In the genomic region with DNA sequence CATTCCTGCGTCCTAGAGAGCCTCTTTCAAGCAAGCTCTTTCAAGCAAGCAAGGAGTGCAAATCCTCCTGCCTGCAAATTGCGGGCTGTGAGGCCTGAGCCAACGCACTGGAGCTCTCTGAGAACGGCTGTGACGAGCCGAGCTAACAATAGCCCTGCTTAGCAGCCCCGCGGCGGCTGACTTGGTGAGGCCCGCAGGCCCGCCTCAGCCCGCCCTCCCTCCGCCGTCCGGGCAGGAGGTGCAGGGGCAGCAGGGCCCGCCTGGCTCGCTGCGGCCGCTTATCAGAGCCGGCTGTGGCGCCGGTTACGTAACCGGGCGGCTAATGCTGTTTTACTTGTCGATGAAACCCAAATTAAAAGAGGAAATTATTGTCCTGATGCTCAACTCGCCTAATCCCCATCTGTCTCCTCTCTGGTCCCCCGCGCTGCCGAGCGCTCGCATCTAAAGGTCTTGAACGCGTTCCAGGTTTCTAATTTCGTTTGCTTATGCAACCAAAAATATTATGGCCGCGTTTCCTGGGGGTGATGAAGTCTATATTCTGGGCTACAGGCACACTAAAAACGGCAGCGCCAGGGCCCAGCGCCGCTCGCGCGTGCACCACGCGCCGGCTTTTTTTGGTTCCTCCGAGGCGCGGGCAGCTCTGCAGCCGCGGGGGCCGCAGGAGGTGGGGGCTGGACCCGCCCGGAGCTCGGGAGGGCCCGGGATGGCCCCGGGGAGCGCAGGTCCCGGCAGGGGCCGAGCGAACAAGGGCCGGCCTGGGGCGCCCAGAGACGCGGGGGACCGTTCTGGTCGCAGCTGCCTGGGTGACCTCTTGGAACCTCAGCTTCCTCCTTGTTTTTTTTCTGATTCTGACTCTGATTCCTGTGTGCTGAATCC, we compare ENCODE assay signal across 8 cellular contexts.
A peak's percentile ranks its signal among the peaks of the same experiment; 100 is the strongest.
DNase-seq lines count a peak whose midpoint lies in the region; ATAC-seq, FAIRE-seq and TF ChIP-seq lines count a peak whose summit lies in the region.

No MANE protein-coding gene starts in this region.

- POLR2A ChIA-PET in HEK293 (lab: Yijun Ruan, JAX), result interaction anchor here (0.6 to 3.0 kb wide), 8 partner anchors 9 to 1933 kb away, joined by 3 to 54 read pairs (median 3); partner anchors contain the start of gene TOB1

- H3K4me1 ChIP-seq in HEK293 (ENCODE audit: control insufficient read depth, insufficient read depth, low read length) (peaks cover 6% of the 10 kb centered on the region; the same call in 1 of the 2 replicates), skeletal muscle satellite cell (ENCODE audit: control insufficient read depth, insufficient read depth, low read length) (peaks cover 42% of the 10 kb centered on the region)

- H3K27me3 ChIP-seq in WERI-Rb-1 (ENCODE audit: insufficient read depth, low read depth, severe bottlenecking) (no peaks in the 10 kb centered on the region), skeletal muscle satellite cell (ENCODE audit: control insufficient read depth, insufficient read depth, low read length) (no peaks in the 10 kb centered on the region)

- H3K9ac ChIP-seq in skeletal muscle satellite cell (ENCODE audit: low read depth, low read length), result peak overlapping the region; percentile 87

- H3K9me3 ChIP-seq in HEK293 (ENCODE audit: control insufficient read depth, insufficient read depth, low read depth, low read length) (no peaks in the 10 kb centered on the region), WERI-Rb-1 (ENCODE audit: severe bottlenecking) (no peaks in the 10 kb centered on the region), skeletal muscle satellite cell (replicated peaks; ENCODE audit: low read length) (no peaks in the 10 kb centered on the region)

- peak; percentile 48 for DNase-seq in D721Med (ENCODE audit: insufficient read length, low spot score)
- peak; percentile 67 for DNase-seq in NCI-H2196 treated with DMSO at 0.1 percent for 48 hours (lab: John Stamatoyannopoulos, UW; ENCODE audit: unreplicated experiment)
- DNase-seq in WERI-Rb-1, result peak; percentile 97
- peak; percentile 91 for DNase-seq in choroid plexus epithelial cell (ENCODE audit: low read depth)
- peak; percentile 97 for DNase-seq in islet precursor cell

- peak overlapping the region; percentile 93 for H3K4me2 ChIP-seq in skeletal muscle satellite cell (ENCODE audit: low read length)

- H3K4me3 ChIP-seq in HEK293 (ENCODE audit: low read depth, low read length), result peak overlapping the region; percentile 24
- peak overlapping the region; percentile 51 for H3K4me3 ChIP-seq in WERI-Rb-1 (ENCODE audit: low read depth, low read length)
- H3K4me3 ChIP-seq in choroid plexus epithelial cell (ENCODE audit: low read depth, low read length), result peak overlapping the region; percentile 38
- H3K4me3 ChIP-seq in skeletal muscle satellite cell (ENCODE audit: low read length), result peak overlapping the region; percentile 67

- H3K27ac ChIP-seq in HEK293 (ENCODE audit: extremely low read depth, low read depth, low read length) (peak overlapping the region; percentile 52), WERI-Rb-1 (peak overlapping the region; percentile 94)

- no peak for FAIRE-seq in D721Med (lab: Jason Lieb, UNC)

- TF ChIP-seq CTCF in D721Med (IDR thresholded peaks at IDR 0.05; ENCODE audit: insufficient read depth, missing control alignments), result no peak
- no peak for TF ChIP-seq CTCF in HEK293 (tag by site-specific recombination; IDR thresholded peaks at IDR 0.05)
- TF ChIP-seq CTCF in WERI-Rb-1 (IDR thresholded peaks at IDR 0.05; ENCODE audit: low read depth, low read length), result no peak
- TF ChIP-seq CTCF in choroid plexus epithelial cell (conservative IDR thresholded peaks at IDR 0.05; ENCODE audit: low read depth, low read length), result no peak

- no peak for ATAC-seq in GM18870 (IDR thresholded peaks at IDR 0.05; ENCODE audit: unreplicated experiment)

- CTCF ChIA-PET in HEK293 (lab: Yijun Ruan, JAX), result interaction anchor here (0.7 to 1.7 kb wide), 2 partner anchors 17 to 18 kb away, joined by 3 to 4 read pairs; no protein-coding TSS in a partner anchor

- H3K36me3 ChIP-seq in HEK293 (ENCODE audit: control insufficient read depth in 2 of 2, insufficient read depth in 1 of 2, low read length in 2 of 2) (no peaks in the 10 kb centered on the region), WERI-Rb-1 (no peaks in the 10 kb centered on the region), skeletal muscle satellite cell (ENCODE audit: insufficient read depth, low read length) (no peaks in the 10 kb centered on the region)

TF ChIP-seq in HEK293, 187 proteins besides CTCF, POLR2A, EP300 and RAD21 (continues in another document):
- peak; percentile 77 for TF ChIP-seq ZIC2 (tag by site-specific recombination; IDR thresholded peaks at IDR 0.05)
- TF ChIP-seq ZBTB49 (tag by site-specific recombination; IDR thresholded peaks at IDR 0.05; ENCODE audit: low read depth), result no peak
- TF ChIP-seq GLI2 (tag by site-specific recombination; IDR thresholded peaks at IDR 0.05; ENCODE audit: borderline replicate concordance, low read depth), result no peak
- TF ChIP-seq ZXDB (tag by site-specific recombination; IDR thresholded peaks at IDR 0.05), result peak; percentile 70; the same call in 1 of the 2 replicates
- peak; percentile 52; the same call in 1 of the 2 replicates for TF ChIP-seq ZBTB20 (tag by site-specific recombination; IDR thresholded peaks at IDR 0.05)
- TF ChIP-seq ZNF140 (tag by site-specific recombination; IDR thresholded peaks at IDR 0.05), result no peak
- TF ChIP-seq ZNF645 (tag by site-specific recombination; IDR thresholded peaks at IDR 0.05), result no peak
- TF ChIP-seq ZFP69B (tag by site-specific recombination; IDR thresholded peaks at IDR 0.05), result peak; percentile 87
- TF ChIP-seq ZNF24 (tag by site-specific recombination; IDR thresholded peaks at IDR 0.05), result peak; percentile 54; the same call in 1 of the 2 replicates
- TF ChIP-seq ZNF37A (tag by site-specific recombination; IDR thresholded peaks at IDR 0.05), result no peak
- peak; percentile 66; the same call in 1 of the 2 replicates for TF ChIP-seq ZNF561 (tag by site-specific recombination; IDR thresholded peaks at IDR 0.05; ENCODE audit: borderline replicate concordance)
- peak; percentile 70 for TF ChIP-seq GLIS2 (tag by site-specific recombination; IDR thresholded peaks at IDR 0.05)
- TF ChIP-seq, protein P1, sequence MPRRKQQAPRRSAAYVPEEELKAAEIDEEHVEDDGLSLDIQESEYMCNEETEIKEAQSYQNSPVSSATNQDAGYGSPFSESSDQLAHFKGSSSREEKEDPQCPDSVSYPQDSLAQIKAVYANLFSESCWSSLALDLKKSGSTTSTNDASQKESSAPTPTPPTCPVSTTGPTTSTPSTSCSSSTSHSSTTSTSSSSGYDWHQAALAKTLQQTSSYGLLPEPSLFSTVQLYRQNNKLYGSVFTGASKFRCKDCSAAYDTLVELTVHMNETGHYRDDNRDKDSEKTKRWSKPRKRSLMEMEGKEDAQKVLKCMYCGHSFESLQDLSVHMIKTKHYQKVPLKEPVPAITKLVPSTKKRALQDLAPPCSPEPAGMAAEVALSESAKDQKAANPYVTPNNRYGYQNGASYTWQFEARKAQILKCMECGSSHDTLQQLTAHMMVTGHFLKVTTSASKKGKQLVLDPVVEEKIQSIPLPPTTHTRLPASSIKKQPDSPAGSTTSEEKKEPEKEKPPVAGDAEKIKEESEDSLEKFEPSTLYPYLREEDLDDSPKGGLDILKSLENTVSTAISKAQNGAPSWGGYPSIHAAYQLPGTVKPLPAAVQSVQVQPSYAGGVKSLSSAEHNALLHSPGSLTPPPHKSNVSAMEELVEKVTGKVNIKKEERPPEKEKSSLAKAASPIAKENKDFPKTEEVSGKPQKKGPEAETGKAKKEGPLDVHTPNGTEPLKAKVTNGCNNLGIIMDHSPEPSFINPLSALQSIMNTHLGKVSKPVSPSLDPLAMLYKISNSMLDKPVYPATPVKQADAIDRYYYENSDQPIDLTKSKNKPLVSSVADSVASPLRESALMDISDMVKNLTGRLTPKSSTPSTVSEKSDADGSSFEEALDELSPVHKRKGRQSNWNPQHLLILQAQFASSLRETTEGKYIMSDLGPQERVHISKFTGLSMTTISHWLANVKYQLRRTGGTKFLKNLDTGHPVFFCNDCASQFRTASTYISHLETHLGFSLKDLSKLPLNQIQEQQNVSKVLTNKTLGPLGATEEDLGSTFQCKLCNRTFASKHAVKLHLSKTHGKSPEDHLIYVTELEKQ (tag by site-specific recombination; IDR thresholded peaks at IDR 0.05; ENCODE audit: borderline replicate concordance), result no peak
- peak; percentile 96 for TF ChIP-seq ZNF335 (tag by site-specific recombination; conservative IDR thresholded peaks at IDR 0.05)
